8 cellular contexts compared by ENCODE assay signal in the genomic region with DNA sequence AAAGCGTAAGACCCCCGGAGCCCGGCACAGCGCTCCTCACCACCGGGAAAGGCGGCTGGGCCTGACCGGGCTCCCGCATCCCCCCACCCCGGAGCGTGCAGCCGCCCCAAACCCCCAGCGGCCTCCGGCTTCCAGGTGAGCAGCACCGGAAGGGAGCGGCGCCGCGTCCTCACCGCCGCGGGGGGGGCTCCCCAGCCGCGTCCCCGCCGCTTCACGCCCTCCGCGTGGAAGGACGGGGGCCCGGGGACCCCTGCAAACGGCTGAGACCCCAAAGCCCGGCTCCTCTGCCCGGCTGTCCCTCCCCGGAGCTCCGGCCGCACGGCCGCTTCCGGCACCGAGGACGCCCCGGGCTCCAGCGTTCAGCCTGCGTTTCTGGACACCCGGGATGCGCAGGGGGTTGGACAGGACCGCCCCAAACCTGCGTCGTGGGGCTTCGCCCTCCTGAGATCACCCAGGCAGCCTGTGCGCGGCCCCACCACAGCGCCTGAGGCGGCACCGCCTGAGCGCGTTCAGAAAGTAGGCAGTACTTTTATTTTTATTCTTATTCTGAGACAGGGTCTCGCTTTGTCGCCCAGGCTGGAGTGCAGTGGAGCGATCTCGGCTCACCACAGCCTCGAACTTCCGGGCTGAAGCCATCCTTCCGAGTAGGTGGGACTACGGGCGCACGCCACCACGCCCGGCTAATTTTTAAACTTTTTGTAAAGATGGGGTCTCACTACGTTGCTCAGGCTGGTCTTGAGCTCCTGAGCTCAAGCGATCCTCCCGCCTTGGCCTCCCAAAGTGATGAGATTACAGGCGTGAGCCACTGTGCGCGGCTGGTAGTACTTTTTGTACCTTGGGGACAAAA. TPM values are rescaled to one million over a fixed set of nuclear protein-coding genes. Genes with fewer than 3 reads are reported as not detected.
A peak's percentile ranks its signal among the peaks of the same experiment; 100 is the strongest.
DNase-seq lines count a peak whose midpoint lies in the region; ATAC-seq, FAIRE-seq and TF ChIP-seq lines count a peak whose summit lies in the region.

No MANE protein-coding gene starts in this region.

- H2AFZ ChIP-seq in SK-N-SH (ENCODE audit: low read depth) (peak overlapping the region; percentile 86), K562 (ENCODE audit: low read depth, low read length) (peak overlapping the region; percentile 85)

- H4K20me1 ChIP-seq in SK-N-SH (ENCODE audit: insufficient read depth) (no peaks in the 10 kb centered on the region), K562 (replicated peaks; ENCODE audit: control insufficient read depth, insufficient read depth, low read length) (no peaks in the 10 kb centered on the region)

- H3K27me3 Mint-ChIP-seq in immature natural killer cell (ENCODE audit: low read depth in 3 of 3), result peaks cover 23 to 39% (median 24%) of the 10 kb centered on the region in 3 donors

- H3K9me3 Mint-ChIP-seq in immature natural killer cell, result no peaks in the 10 kb centered on the region

- WGBS in SK-N-SH (ENCODE audit: low lambda C conversion rate), result 11% methylated on average over 31 of the region's 75 CpGs
- WGBS in K562 (ENCODE audit: insufficient coverage, low coverage, missing lambda C conversion rate), result 35% methylated on average over 51 of the region's 75 CpGs

- no peaks in the 10 kb centered on the region for H3K9me2 ChIP-seq in SK-N-SH

- H3K27ac ChIP-seq in SK-N-SH (ENCODE audit: low read depth in 2 of 2, low read length in 1 of 2), result peak overlapping the region; percentile 59 to 74
- H3K27ac ChIP-seq in K562 (ENCODE audit: extremely low read depth, low read depth, low read length), result peak overlapping the region; percentile 89

- H3K27ac Mint-ChIP-seq in immature natural killer cell, result no peak overlapping the region

- peaks cover 34 to 35% of the 10 kb centered on the region in 2 donors for H3K4me1 Mint-ChIP-seq in immature natural killer cell

- DNase-seq in DMS53 treated with DMSO at 0.1 percent for 48 hours (lab: John Stamatoyannopoulos, UW; ENCODE audit: unreplicated experiment) (peak; percentile 21), SK-N-SH (peak; percentile 91), K562 (ENCODE audit: extremely low read depth in 1 of 4, low spot score in 3 of 4) (peak; percentile 75 to 82 (median 78)), immature natural killer cell (peak; percentile 28 to 39 (median 37))
- DNase-seq in stimulated activated CD8-positive, alpha-beta memory T cell treated with anti-CD3 and anti-CD28 coated beads, Interleukin-15, amount 100 ng/mL, for 24 hours (ENCODE audit: low read depth), result peak; percentile 21

- no peaks in the 10 kb centered on the region for H3K9me1 ChIP-seq in K562 (ENCODE audit: control insufficient read depth, insufficient read depth, low read length)

- peak; percentile 69 for ATAC-seq in GM19463 (IDR thresholded peaks at IDR 0.05; ENCODE audit: unreplicated experiment)
- peak; percentile 26 for ATAC-seq in HG03558 (IDR thresholded peaks at IDR 0.05; ENCODE audit: extremely low read depth, unreplicated experiment)
- ATAC-seq in K562, result peak; percentile 85
- ATAC-seq in HG02571 (IDR thresholded peaks at IDR 0.05; ENCODE audit: unreplicated experiment), result no peak

- peaks cover 0 to 12% of the 10 kb centered on the region in 2 experiments; a peak in 2 of 4 replicates for H3K4me1 ChIP-seq in SK-N-SH (ENCODE audit: control insufficient read depth in 1 of 2, insufficient read depth in 2 of 2, low read depth in 1 of 2, low read length in 1 of 2)
- H3K4me1 ChIP-seq in K562 (replicated peaks in 1 of 2; ENCODE audit: control insufficient read depth in 2 of 2, insufficient read depth in 2 of 2, low read length in 2 of 2), result peaks cover 15 to 27% of the 10 kb centered on the region in 2 experiments; a peak in 4 of 5 replicates

- TF ChIP-seq CTCF in SK-N-SH (IDR thresholded peaks at IDR 0.05) (no peak), K562 (IDR thresholded peaks at IDR 0.05 in 2 of 3, conservative IDR thresholded peaks at IDR 0.05 in 1 of 3; ENCODE audit: insufficient read depth in 2 of 3, low read depth in 1 of 3, low read length in 3 of 3) (no peak)

- POLR2A ChIA-PET in SK-N-SH (lab: Yijun Ruan, JAX), result interaction anchor here (0.9 to 1.0 kb wide), 3 partner anchors 16 to 230 kb away, joined by 3 to 4 read pairs (median 3); no protein-coding TSS in a partner anchor
- POLR2A ChIA-PET in K562 (lab: Yijun Ruan, JAX), result interaction anchor here (0.7 to 1.3 kb wide), 4 partner anchors 9 to 36 kb away, joined by 3 read pairs; no protein-coding TSS in a partner anchor

- in situ Hi-C loops in K562 (cut with MboI), result no loop called here

- CTCF ChIA-PET in SK-N-SH (lab: Yijun Ruan, JAX), result interaction anchor here (0.7 to 4.3 kb wide), 7 partner anchors 11 to 329 kb away, joined by 3 to 13 read pairs (median 4); a partner anchor contains a TSS
- CTCF ChIA-PET in K562 (lab: Yijun Ruan, JAX; ENCODE audit: low intra/inter-chr PET ratio), result no interaction called here

- no peak for TF ChIP-seq EP300 in SK-N-SH (IDR thresholded peaks at IDR 0.05; ENCODE audit: borderline replicate concordance in 1 of 2, low read depth in 1 of 2, low read length in 1 of 2)
- no peak for TF ChIP-seq EP300 in K562 (IDR thresholded peaks at IDR 0.05; ENCODE audit: low read length)

- H3K79me2 ChIP-seq in SK-N-SH (ENCODE audit: insufficient read depth), result peaks cover 8% of the 10 kb centered on the region; the same call in 1 of the 2 replicates
- H3K79me2 ChIP-seq in K562 (ENCODE audit: control insufficient read depth, insufficient read depth, low read length), result peaks cover 10% of the 10 kb centered on the region; the same call in 2 of the 3 replicates

- intact Hi-C loops in K562 (cut with micrococcal nuclease), result loop anchor here (2.0 kb wide), 1 partner anchor 17 kb away; no protein-coding TSS in a partner anchor

- no TSS peak for BruUV-seq in K562 (replicated peaks; lab: Mats Ljungman, UMichigan)

- H3K27me3 ChIP-seq in SK-N-SH (ENCODE audit: insufficient read depth) (no peaks in the 10 kb centered on the region), K562 (ENCODE audit: control insufficient read depth in 2 of 2, insufficient read depth in 2 of 2, low read length in 2 of 2) (no peaks in the 10 kb centered on the region)

- no peaks in the 10 kb centered on the region for H3K36me3 ChIP-seq in SK-N-SH (replicated peaks in 1 of 2; ENCODE audit: control insufficient read depth in 1 of 2, insufficient read depth in 2 of 2, low read length in 1 of 2)
- H3K36me3 ChIP-seq in K562 (ENCODE audit: control insufficient read depth, insufficient read depth, low read length), result no peaks in the 10 kb centered on the region

- H3K4me2 ChIP-seq in SK-N-SH (peak overlapping the region; percentile 78), K562 (ENCODE audit: insufficient read depth, low read length) (peak overlapping the region; percentile 75)

- no peak for FAIRE-seq in K562 (lab: Jason Lieb, UNC)

- peak overlapping the region; percentile 53 to 62 for H3K4me3 ChIP-seq in SK-N-SH (ENCODE audit: low read depth in 2 of 2, low read length in 1 of 2)
- peak overlapping the region; percentile 50 for H3K4me3 ChIP-seq in K562

- peaks cover 0 to 3% (median 0%) of the 10 kb centered on the region in 3 donors for H3K36me3 Mint-ChIP-seq in immature natural killer cell

- H3K9me3 ChIP-seq in SK-N-SH (no peaks in the 10 kb centered on the region), K562 (replicated peaks; ENCODE audit: control insufficient read depth, insufficient read depth, low read depth, low read length) (no peaks in the 10 kb centered on the region)

- TF ChIP-seq RAD21 in SK-N-SH (IDR thresholded peaks at IDR 0.05; ENCODE audit: low read length) (no peak), K562 (CRISPR knock-in tag; conservative IDR thresholded peaks at IDR 0.05 in 1 of 2, IDR thresholded peaks at IDR 0.05 in 1 of 2) (no peak)

- H3K9ac ChIP-seq in SK-N-SH (peak overlapping the region; percentile 84), K562 (ENCODE audit: insufficient read depth in 1 of 2, low read depth in 2 of 2, low read length in 2 of 2) (peak overlapping the region; percentile 81 to 96)

- H3F3A ChIP-seq in SK-N-SH (replicated peaks; ENCODE audit: insufficient read depth), result peaks cover 22% of the 10 kb centered on the region

- peak overlapping the region; percentile 77 to 86 (median 81) for H3K4me3 Mint-ChIP-seq in immature natural killer cell

- TF ChIP-seq POLR2A in K562 (conservative IDR thresholded peaks at IDR 0.05), result peak; percentile 79

TF ChIP-seq in SK-N-SH, 30 proteins besides CTCF, POLR2A, EP300 and RAD21 (continues in another document):
- TF ChIP-seq ELF1 (IDR thresholded peaks at IDR 0.05), result peak; percentile 48
- TF ChIP-seq TAF1 (IDR thresholded peaks at IDR 0.05; ENCODE audit: borderline replicate concordance, low read depth, low read length), result peak; percentile 41; the same call in 1 of the 2 replicates
- peak; percentile 25; the same call in 1 of the 2 replicates for TF ChIP-seq GABPA (IDR thresholded peaks at IDR 0.05; ENCODE audit: low read depth)

TF ChIP-seq in K562, 482 proteins besides CTCF, POLR2A, EP300 and RAD21 (continues in another document):
- TF ChIP-seq FOXM1 (IDR thresholded peaks at IDR 0.05; ENCODE audit: low read depth), result peak; percentile 18; the same call in 1 of the 2 replicates
- TF ChIP-seq FOXM1 (CRISPR knock-in tag; IDR thresholded peaks at IDR 0.05; ENCODE audit: low read depth), result no peak
- TF ChIP-seq XRCC4 (IDR thresholded peaks at IDR 0.05; ENCODE audit: extremely low read depth, insufficient read depth, insufficient read length), result no peak

RNA-seq across cellular contexts. Expression of a gene that starts 51.6 kb away (rescaled TPM):
- polyA plus RNA-seq in SK-N-SH (2012; rRNA removed) (2.7 and 2.9 TPM in 2 replicates), K562 (2011; rRNA removed) (36.5 and 45.5 TPM in 2 replicates), K562 (2014; fragmentation: Illumina TruSeq; extraction: Trizol) (28.0 and 41.6 TPM in 2 replicates), K562 (2014; fragmentation: Nextera tagmentation; extraction: Ambion mirVana) (10 to 100 TPM; 21.0 to 29.7 TPM), K562 (2014; rRNA removed) (22.6 and 35.7 TPM in 2 replicates), immature natural killer cell (10 to 100 TPM in 1 of 3 donors, 1 to 10 TPM in 2; 2.3 to 10.0 (median 7.5) TPM)
- 2.0 and 2.3 TPM in 2 replicates for polyA plus RNA-seq in SK-N-SH (2012; cell fraction: cytosol; rRNA removed)
- 2.8 and 4.2 TPM in 2 replicates for polyA plus RNA-seq in SK-N-SH (2012; cell fraction: nucleus; rRNA removed)
- 33.0 and 98.2 TPM in 2 replicates for total RNA-seq in K562 (2011; cell fraction: chromatin; rRNA removed; ENCODE audit: low replicate concordance)
- 9.7 and 20.7 TPM in 2 replicates for total RNA-seq in K562 (2011; cell fraction: nucleolus; rRNA removed)
- total RNA-seq in K562 (2011; cell fraction: nucleoplasm; rRNA removed), result 25.2 and 32.3 TPM in 2 replicates
- total RNA-seq in K562 (2014; rRNA removed) (37.9 and 52.4 TPM in 2 replicates), K562 (2014; rRNA removed; fragmentation: Illumina TruSeq; extraction: Trizol) (56.0 and 62.5 TPM in 2 replicates), K562 (2015; rRNA removed; fragmentation: Illumina TruSeq; extraction: Trizol) (49.5 and 51.5 TPM in 2 replicates), K562 (2021) (43.4 and 43.9 TPM in 2 replicates)
- 13.9 and 18.1 TPM in 2 replicates for polyA plus RNA-seq in K562 (2011; cell fraction: cytosol; rRNA removed)
- polyA plus RNA-seq in K562 (2011; cell fraction: nucleus; rRNA removed), result 47.2 and 66.0 TPM in 2 replicates
- polyA plus RNA-seq in K562 (2012), result 24.4 and 33.5 TPM in 2 replicates
- 76.2 and 80.4 TPM in 2 replicates for polyA minus RNA-seq in K562 (2011; rRNA and poly(A)+ RNA removed)
- 11.6 and 17.2 TPM in 2 replicates for polyA minus RNA-seq in K562 (2011; cell fraction: cytosol; rRNA and poly(A)+ RNA removed)
- polyA minus RNA-seq in K562 (2011; cell fraction: nucleus; rRNA and poly(A)+ RNA removed), result 14.8 and 27.4 TPM in 2 replicates

Comparison
In these comparisons a context has a peak if more than half of its experiments do, and no peak if none do; other contexts are left out.
1. DNase-seq: peak in every context shown above with its lines; median percentile 91 in SK-N-SH; 78 in K562; 37 in immature natural killer cell; 21 in DMS53 treated with DMSO at 0.1 percent for 48 hours; 21 in stimulated activated CD8-positive, alpha-beta memory T cell treated with anti-CD3 and anti-CD28 coated beads, Interleukin-15, amount 100 ng/mL, for 24 hours.